Comparison of ENCODE assay signal across 1 cellular context in the genomic region with DNA sequence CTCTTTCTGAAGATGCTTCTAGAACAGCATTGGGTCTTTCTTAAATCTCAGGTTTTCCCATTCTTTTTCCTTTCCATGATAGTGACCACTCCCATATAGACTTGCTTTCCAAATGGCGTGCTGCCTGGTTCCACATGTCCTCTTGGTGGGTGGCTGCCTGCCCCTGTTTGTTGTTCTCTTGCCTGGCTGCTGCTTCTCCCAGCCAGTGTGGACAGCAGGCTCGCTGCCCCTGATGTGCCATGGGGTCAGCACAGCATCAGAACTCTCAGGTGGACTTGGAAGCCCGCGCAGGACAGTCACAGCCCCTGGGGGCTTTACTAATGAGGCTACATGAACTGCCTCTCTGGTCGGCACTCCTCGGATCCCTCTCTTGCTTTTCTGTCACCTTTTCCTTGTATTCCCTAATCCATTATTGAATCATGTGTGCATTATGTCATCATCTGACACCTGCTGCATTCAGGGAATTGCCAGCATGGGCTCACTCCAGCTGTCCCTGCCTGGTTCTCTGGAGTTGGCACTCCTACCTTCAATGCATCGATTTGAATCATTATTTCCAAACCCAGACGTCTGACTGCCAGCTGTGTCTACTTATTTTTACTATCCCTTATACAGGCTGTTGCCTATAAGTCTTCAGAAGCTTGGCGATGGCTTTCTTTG.
TF ChIP-seq lines count a peak whose summit lies in the region.

No MANE protein-coding gene starts in this region.

TF ChIP-seq in HEK293, 187 proteins besides CTCF, POLR2A, EP300 and RAD21 (continued from another document):
- TF ChIP-seq ZNF148 (tag by site-specific recombination; IDR thresholded peaks at IDR 0.05; ENCODE audit: borderline replicate concordance) (no peak), ZNF792 (tag by site-specific recombination; IDR thresholded peaks at IDR 0.05) (no peak), SCRT2 (tag by site-specific recombination; IDR thresholded peaks at IDR 0.05) (peak; percentile 96)
